22 cellular contexts compared by ENCODE assay signal in the genomic region with DNA sequence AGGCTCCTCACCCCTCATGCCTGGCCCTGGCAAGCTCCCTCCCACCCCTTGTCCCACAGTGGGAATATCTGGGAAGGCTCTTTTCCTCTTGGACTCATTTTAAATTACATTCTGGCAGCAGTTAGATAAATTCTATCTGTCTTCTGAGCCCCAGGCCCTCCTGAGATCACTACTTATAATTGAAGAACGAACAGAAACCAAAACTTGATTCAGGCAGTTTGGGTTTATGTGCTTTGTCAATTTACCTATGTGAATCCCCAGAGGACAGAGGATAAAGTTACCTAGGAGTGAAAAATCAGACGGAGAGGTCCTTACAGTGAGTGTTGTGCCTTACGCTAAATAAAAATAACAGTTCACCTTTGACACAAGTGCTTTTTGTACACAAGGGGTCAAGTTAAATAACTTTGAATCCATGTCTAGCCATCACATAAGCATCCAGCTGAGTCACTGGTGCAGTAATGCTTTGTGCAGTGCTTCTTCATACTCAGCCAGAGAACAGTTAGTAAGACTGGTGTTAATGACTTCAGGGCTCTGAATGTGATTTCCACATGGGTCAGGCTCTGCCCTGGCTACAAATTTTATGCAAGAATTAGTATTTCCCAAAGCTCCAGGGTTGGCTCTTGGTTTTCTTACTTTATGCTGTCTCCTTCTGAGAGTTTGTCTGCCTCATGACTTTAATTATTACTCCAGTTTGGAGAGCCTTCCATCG.
DNase-seq lines count a peak whose midpoint lies in the region; FAIRE-seq and TF ChIP-seq lines count a peak whose summit lies in the region.
"Had no signal": no experiment of that assay in that cellular context is flagged by ENCODE, and none has a peak within 500 bp of the region (broad histone marks: within the 10 kb centered on the region; RNA-seq: fewer than 3 reads in every experiment).

No MANE protein-coding gene starts in this region.

- in situ Hi-C loops in mammary epithelial cell (cut with MboI; ENCODE audit: low sequenced_read_pairs in 2 of 2) = no loop called here

- DNase-seq in AG04449 (ENCODE audit: low read depth, low spot score) (peak; percentile 34), mammary epithelial cell (peak; percentile 55), keratinocyte (ENCODE audit: low read depth, low spot score) (no peak), NCI-H1048 (lab: John Stamatoyannopoulos, UW) (no peak), SK-N-SH (no peak), germinal center (ENCODE audit: low spot score) (no peak), EL (no peak)
- DNase-seq: activated CD4-positive, alpha-beta T cell treated with anti-CD3 and anti-CD28 coated beads for 36 hours; activated CD8-positive, alpha-beta memory T cell treated with anti-CD3 and anti-CD28 coated beads, Interleukin-2, amount 10 ng/mL, durations not matched to agents 7 days and 5 days; effector CD8-positive, alpha-beta T cell; foreskin melanocyte; GF-D8; HCEC 1CT; hypothalamus; naive thymus-derived CD8-positive, alpha-beta T cell; NCI-H187; NCI-H226; RPMI8226; stimulated activated CD4-positive, alpha-beta T cell treated with anti-CD3 and anti-CD28 coated beads, Interleukin-4, amount 100 ng/mL, for 24 hours; substantia nigra had no signal

- no peaks in the 10 kb centered on the region for H3K9me1 ChIP-seq in keratinocyte (ENCODE audit: control insufficient read depth, extremely low read depth, insufficient read depth, low read length)

- no peaks in the 10 kb centered on the region for H3K9me3 ChIP-seq in mammary epithelial cell (replicated peaks; ENCODE audit: insufficient read depth, low read length)
- H3K9me3 ChIP-seq in keratinocyte (ENCODE audit: control insufficient read depth, low read depth, low read length) = no peaks in the 10 kb centered on the region
- H3K9me3 ChIP-seq in SK-N-SH = 0 out of 2 replicates have a peak, but pooled peaks cover 3% of the 10 kb centered on the region

- peak; percentile 70 for FAIRE-seq in keratinocyte (lab: Jason Lieb, UNC)
- FAIRE-seq: urothelium cell line had no signal

- CTCF ChIA-PET in AG04449 (lab: Yijun Ruan, JAX) (interaction anchor here (1.3 kb wide), 1 partner anchor 197 kb away, joined by 3 read pairs; no protein-coding TSS in a partner anchor), mammary epithelial cell (lab: Charles Lee; ENCODE audit: low non-redundant PET) (no interaction called here), SK-N-SH (lab: Yijun Ruan, JAX) (interaction anchor here (1.2 kb wide), 1 partner anchor 14 kb away, joined by 4 read pairs; no protein-coding TSS in a partner anchor)

- dilution Hi-C loops in mammary epithelial cell (cut with HindIII; ENCODE audit: low sequenced_read_pairs) (no loop called here), keratinocyte (cut with MboI; ENCODE audit: extremely low pct_ligation_motif_present, low sequenced_read_pairs) (no loop called here)

- no peak for TF ChIP-seq EP300 in SK-N-SH (IDR thresholded peaks at IDR 0.05; ENCODE audit: borderline replicate concordance in 1 of 2, low read depth in 1 of 2, low read length in 1 of 2)

- no peaks in the 10 kb centered on the region for H3K4me1 ChIP-seq in KMS-11 (ENCODE audit: low read depth, poor library complexity, severe bottlenecking)
- peaks cover 3% of the 10 kb centered on the region for H3K4me1 ChIP-seq in mammary epithelial cell (ENCODE audit: insufficient read depth, low read length)
- no peaks in the 10 kb centered on the region for H3K4me1 ChIP-seq in keratinocyte (ENCODE audit: control insufficient read depth, extremely low read depth, insufficient read depth, low read length)
- H3K4me1 ChIP-seq in SK-N-SH (ENCODE audit: control insufficient read depth in 1 of 2, insufficient read depth in 2 of 2, low read depth in 1 of 2, low read length in 1 of 2) = no peaks in the 10 kb centered on the region

- no peaks in the 10 kb centered on the region for H3K79me2 ChIP-seq in KMS-11 (ENCODE audit: insufficient read depth, low read depth)
- H3K79me2 ChIP-seq in mammary epithelial cell (ENCODE audit: insufficient read depth, low read length) = no peaks in the 10 kb centered on the region
- H3K79me2 ChIP-seq in keratinocyte (ENCODE audit: control insufficient read depth, insufficient read depth, low read length) = no peaks in the 10 kb centered on the region
- H3K79me2 ChIP-seq in SK-N-SH (ENCODE audit: insufficient read depth) = no peaks in the 10 kb centered on the region

- WGBS in mammary epithelial cell (ENCODE audit: low coverage, missing lambda C conversion rate) = 42% methylated on average over 4 of the region's 4 CpGs
- 11% methylated on average over 4 of the region's 4 CpGs for WGBS in SK-N-SH (ENCODE audit: low lambda C conversion rate)

- H3K9ac ChIP-seq in KMS-11 = peak overlapping the region; percentile 2; the same call in 1 of the 2 replicates
- H3K9ac ChIP-seq in mammary epithelial cell (ENCODE audit: insufficient read depth, low read length) = no peak overlapping the region
- H3K9ac ChIP-seq in keratinocyte (ENCODE audit: control insufficient read depth, extremely low read depth, insufficient read depth, low read length) = no peak overlapping the region
- no peak overlapping the region for H3K9ac ChIP-seq in SK-N-SH

- no peak overlapping the region for H3K27ac ChIP-seq in KMS-11
- no peak overlapping the region for H3K27ac ChIP-seq in mammary epithelial cell (ENCODE audit: insufficient read depth, low read depth, low read length)
- H3K27ac ChIP-seq in keratinocyte (ENCODE audit: control insufficient read depth, insufficient read depth, low read length) = no peak overlapping the region
- H3K27ac ChIP-seq in SK-N-SH (ENCODE audit: low read depth in 2 of 2, low read length in 1 of 2) = no peak overlapping the region

- H3K27me3 ChIP-seq in KMS-11 (ENCODE audit: insufficient read depth, low read depth) (no peaks in the 10 kb centered on the region), mammary epithelial cell (ENCODE audit: insufficient read depth, low read length) (no peaks in the 10 kb centered on the region), keratinocyte (ENCODE audit: control insufficient read depth, extremely low read depth, insufficient read depth, low read length) (no peaks in the 10 kb centered on the region), SK-N-SH (ENCODE audit: insufficient read depth) (no peaks in the 10 kb centered on the region)

- intact Hi-C loops in mammary epithelial cell (cut with micrococcal nuclease) = no loop called here

- H3F3A ChIP-seq in SK-N-SH (replicated peaks; ENCODE audit: insufficient read depth) = no peaks in the 10 kb centered on the region

- H3K36me3 ChIP-seq in KMS-11 (ENCODE audit: insufficient read depth) (no peaks in the 10 kb centered on the region), mammary epithelial cell (ENCODE audit: insufficient read depth, low read length) (no peaks in the 10 kb centered on the region), keratinocyte (ENCODE audit: control insufficient read depth in 2 of 2, extremely low read depth in 1 of 2, insufficient read depth in 2 of 2, low read length in 2 of 2) (no peaks in the 10 kb centered on the region), SK-N-SH (replicated peaks in 1 of 2; ENCODE audit: control insufficient read depth in 1 of 2, insufficient read depth in 2 of 2, low read length in 1 of 2) (no peaks in the 10 kb centered on the region)

- no peak for TF ChIP-seq RAD21 in SK-N-SH (IDR thresholded peaks at IDR 0.05; ENCODE audit: low read length)

- POLR2A ChIA-PET in AG04449 (lab: Yijun Ruan, JAX) (no interaction called here), SK-N-SH (lab: Yijun Ruan, JAX) (no interaction called here)

- H3K4me2 ChIP-seq in KMS-11 (0 out of 2 replicates have a peak overlapping the region, but pooled peaks have one; percentile 17), mammary epithelial cell (ENCODE audit: insufficient read depth, low read depth, low read length) (peak overlapping the region; percentile 19), keratinocyte (ENCODE audit: control insufficient read depth, extremely low read depth, insufficient read depth, low read depth, low read length) (no peak overlapping the region), SK-N-SH (no peak overlapping the region)

- no peaks in the 10 kb centered on the region for H3K9me2 ChIP-seq in SK-N-SH

- H2AFZ ChIP-seq in KMS-11 (ENCODE audit: low read depth) = 0 out of 2 replicates have a peak overlapping the region, but pooled peaks have one; percentile 22
- peak overlapping the region; percentile 3 for H2AFZ ChIP-seq in mammary epithelial cell (ENCODE audit: low read depth, low read length)
- no peak overlapping the region for H2AFZ ChIP-seq in keratinocyte (ENCODE audit: control insufficient read depth, low read length)
- no peak overlapping the region for H2AFZ ChIP-seq in SK-N-SH (ENCODE audit: low read depth)

- H3K4me3 ChIP-seq in AG04449 (ENCODE audit: low read depth, low read length) (no peak overlapping the region), KMS-11 (IDR thresholded peaks at IDR 0.05; ENCODE audit: insufficient read depth, low read depth, low read length) (no peak overlapping the region), mammary epithelial cell (replicated peaks in 1 of 3; ENCODE audit: insufficient read depth in 1 of 3, low read depth in 2 of 3, low read length in 3 of 3) (no peak overlapping the region), keratinocyte (ENCODE audit: control insufficient read depth in 2 of 3, extremely low read depth in 1 of 3, insufficient read depth in 2 of 3, low read depth in 1 of 3, low read length in 3 of 3) (no peak overlapping the region), SK-N-SH (ENCODE audit: low read depth in 2 of 2, low read length in 1 of 2) (no peak overlapping the region)

- H4K20me1 ChIP-seq in KMS-11 (ENCODE audit: insufficient read depth) (no peaks in the 10 kb centered on the region), mammary epithelial cell (ENCODE audit: insufficient read depth, low read length) (no peaks in the 10 kb centered on the region), keratinocyte (ENCODE audit: control insufficient read depth, extremely low read depth, insufficient read depth, low read length) (no peaks in the 10 kb centered on the region), SK-N-SH (ENCODE audit: insufficient read depth) (no peaks in the 10 kb centered on the region)

- no TSS peak for BruUV-seq in mammary epithelial cell (replicated peaks; lab: Mats Ljungman, UMichigan)

- TF ChIP-seq CTCF in AG04449 (IDR thresholded peaks at IDR 0.05; ENCODE audit: insufficient read depth, low read length, missing control alignments) (no peak), KMS-11 (conservative IDR thresholded peaks at IDR 0.05; ENCODE audit: low read depth, low read length) (no peak), mammary epithelial cell (conservative IDR thresholded peaks at IDR 0.05 in 1 of 2, IDR thresholded peaks at IDR 0.05 in 1 of 2; ENCODE audit: extremely low read depth in 1 of 2, insufficient read depth in 1 of 2, low read depth in 1 of 2, low read length in 2 of 2) (no peak), keratinocyte (optimal IDR thresholded peaks at IDR 0.05 in 1 of 3, IDR thresholded peaks at IDR 0.05 in 1 of 3, conservative IDR thresholded peaks at IDR 0.05 in 1 of 3; ENCODE audit: extremely low read depth in 1 of 3, insufficient read depth in 2 of 3, low read length in 3 of 3) (no peak), SK-N-SH (IDR thresholded peaks at IDR 0.05) (no peak)

TF ChIP-seq in SK-N-SH, 30 proteins besides CTCF, POLR2A, EP300 and RAD21 (continues in another document):
- TF ChIP-seq CHD2 (IDR thresholded peaks at IDR 0.05; ENCODE audit: low read length, partially characterized antibody) = no peak
- TF ChIP-seq FOXJ3 (CRISPR knock-in tag; IDR thresholded peaks at IDR 0.05) = no peak
- no peak for TF ChIP-seq GABPA (IDR thresholded peaks at IDR 0.05; ENCODE audit: low read depth)

Comparison
In these comparisons a context has a peak if more than half of its experiments do, and no peak if none do; other contexts are left out.
1. DNase-seq: peak in AG04449 (single experiment) and mammary epithelial cell (single experiment); none in keratinocyte (single experiment), NCI-H1048 (single experiment), SK-N-SH (single experiment), germinal center (single experiment) and EL (single experiment).
2. H2AFZ ChIP-seq: peak in KMS-11 (single experiment) and mammary epithelial cell (single experiment); none in keratinocyte (single experiment) and SK-N-SH (single experiment).
3. H3K4me2 ChIP-seq: peak in KMS-11 (single experiment) and mammary epithelial cell (single experiment); none in keratinocyte (single experiment) and SK-N-SH (single experiment).